Comparison of ENCODE assay signal across 1 cellular context in genomic region chr19:47122359-47123335, GRCh38.
TF ChIP-seq lines count a peak whose summit lies in the region.

No MANE protein-coding gene starts in this region.

TF ChIP-seq in IMR-90, 13 proteins besides CTCF, POLR2A, EP300 and RAD21:
- TF ChIP-seq MXI1 (IDR thresholded peaks at IDR 0.05; ENCODE audit: borderline replicate concordance, low read depth, low read length) (no peak), CEBPB (IDR thresholded peaks at IDR 0.05; ENCODE audit: low read depth, low read length) (peak; percentile 45; the same call in 1 of the 2 replicates)
